Comparison of ENCODE assay signal across 8 cellular contexts in the genomic region with DNA sequence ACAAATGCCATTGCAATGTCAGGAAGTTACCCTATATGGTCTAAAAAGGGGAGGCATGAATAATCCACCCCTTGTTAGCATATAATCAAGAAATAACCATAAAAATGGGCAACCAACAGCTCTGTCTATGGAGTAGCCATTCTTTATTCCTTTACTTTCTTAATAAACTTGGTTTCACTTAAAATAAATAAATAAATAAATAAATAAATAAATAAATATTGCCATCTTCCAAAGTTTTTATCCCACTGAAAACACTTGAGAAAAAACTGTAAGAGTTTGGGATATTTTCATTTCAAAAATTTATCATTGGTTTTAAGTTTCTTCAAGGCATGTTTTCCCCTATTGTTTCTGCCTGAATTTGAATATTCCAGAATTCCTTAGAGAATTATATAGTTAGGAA.
"Had no signal": no experiment of that assay in that cellular context is flagged by ENCODE, and none has a peak within 500 bp of the region (broad histone marks: within the 10 kb centered on the region; RNA-seq: fewer than 3 reads in every experiment).

No MANE protein-coding gene starts in this region.

- ATAC-seq: GM12878 had no signal

- DNase-seq: GDM1, GF-D8 had no signal

- FAIRE-seq: G401.6, GM12878, GM12891, GM12892, GM18507, GM19239 had no signal

- H3K4me3 ChIP-seq: GM12878 had no signal
